Comparison of ENCODE assay signal across 37 cellular contexts in the genomic region with DNA sequence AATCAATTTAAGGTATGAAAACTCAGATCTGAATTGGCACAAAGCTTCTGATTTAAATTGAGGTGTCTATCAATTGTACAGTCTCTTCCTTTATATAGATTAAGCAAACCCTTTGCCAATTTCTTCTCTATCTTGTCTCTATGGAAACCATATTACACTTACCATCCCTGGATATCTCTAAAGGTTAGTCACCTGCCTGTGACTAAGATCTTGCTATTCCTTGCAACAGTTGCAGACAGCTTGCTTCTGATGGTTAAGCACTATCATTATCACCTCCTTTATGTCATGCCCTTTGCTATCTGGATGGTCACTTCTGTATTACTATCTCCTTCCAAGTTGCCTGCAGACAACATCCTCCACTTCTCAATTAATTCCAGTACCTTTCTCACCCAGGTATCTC.
"Had no signal": no experiment of that assay in that cellular context is flagged by ENCODE, and none has a peak within 500 bp of the region (broad histone marks: within the 10 kb centered on the region; RNA-seq: fewer than 3 reads in every experiment).

No MANE protein-coding gene starts in this region.

- H2AFZ ChIP-seq: PC-9 had no signal

- H3K27ac ChIP-seq: brain microvascular endothelial cell, cardiac muscle cell, PC-9, WERI-Rb-1 had no signal

- ATAC-seq: activated CD8-positive, alpha-beta memory T cell treated with anti-CD3 and anti-CD28 coated beads, Interleukin-2, amount 10 ng/mL, durations not matched to agents 7 days and 5 days had no signal

- DNase-seq: activated CD4-positive, alpha-beta memory T cell treated with anti-CD3 and anti-CD28 coated beads, Interleukin-2, amount 10 ng/mL, durations not matched to agents 7 days and 5 days; activated CD4-positive, alpha-beta T cell treated with anti-CD3 and anti-CD28 coated beads for 1 hour; activated CD4-positive, alpha-beta T cell treated with anti-CD3 and anti-CD28 coated beads for 48 hours; activated CD4-positive, CD25-positive, alpha-beta regulatory T cell; activated CD8-positive, alpha-beta memory T cell treated with anti-CD3 and anti-CD28 coated beads for 24 hours; activated CD8-positive, alpha-beta memory T cell treated with anti-CD3 and anti-CD28 coated beads, Interleukin-2, amount 10 ng/mL, durations not matched to agents 7 days and 5 days; activated CD8-positive, alpha-beta memory T cell treated with anti-CD3 and anti-CD28 coated beads, Interleukin-2, amount 50 U/mL, for 48 hours; activated effector memory CD4-positive, alpha-beta T cell treated with Interleukin-2 at 50 U/mL for 16 hours; activated naive CD4-positive, alpha-beta T cell; activated naive CD4-positive, alpha-beta T cell treated with anti-CD3 and anti-CD28 coated beads, Interleukin-2, amount 50 U/mL, for 16 hours; activated naive CD8-positive, alpha-beta T cell treated with anti-CD3 and anti-CD28 coated beads for 36 hours; activated T-cell treated with anti-CD3 and anti-CD28 coated beads, Interleukin-2, amount 50 U/mL, for 48 hours; amniotic stem cell; aorta; brain microvascular endothelial cell; Kasumi-1; KG1; NCI-H1092 treated with DMSO at 0.1 percent for 48 hours; NCI-H187; NCI-H2029 treated with DMSO at 0.1 percent for 48 hours; NCI-H2107; NCI-H2171; NCI-H2227 treated with DMSO at 0.1 percent for 48 hours; NCI-H510A; NCI-H526; NCI-H82; NK-92 treated with Interleukin-12 subunit alpha and Interleukin-12 subunit beta, amount 100 ng/mL, for 24 hours; PC-9; Right ventricle myocardium superior; SW 1271; T-helper 1 cell; T-helper 2 cell; T-helper 9 cell; WERI-Rb-1 had no signal

- H3K4me3 Mint-ChIP-seq: activated CD4-positive, alpha-beta memory T cell treated with anti-CD3 and anti-CD28 coated beads, Interleukin-2, amount 10 ng/mL, durations not matched to agents 7 days and 5 days; activated CD8-positive, alpha-beta memory T cell treated with anti-CD3 and anti-CD28 coated beads, Interleukin-2, amount 10 ng/mL, durations not matched to agents 7 days and 5 days; activated naive CD8-positive, alpha-beta T cell treated with anti-CD3 and anti-CD28 coated beads for 36 hours; central memory CD8-positive, alpha-beta T cell had no signal

- H3K27ac Mint-ChIP-seq: activated CD4-positive, alpha-beta memory T cell treated with anti-CD3 and anti-CD28 coated beads, Interleukin-2, amount 10 ng/mL, durations not matched to agents 7 days and 5 days; activated CD8-positive, alpha-beta memory T cell treated with anti-CD3 and anti-CD28 coated beads, Interleukin-2, amount 10 ng/mL, durations not matched to agents 7 days and 5 days; activated naive CD8-positive, alpha-beta T cell treated with anti-CD3 and anti-CD28 coated beads for 36 hours had no signal

- H3K27me3 ChIP-seq: brain microvascular endothelial cell, cardiac muscle cell had no signal

- H3K4me2 ChIP-seq: PC-9 had no signal

- FAIRE-seq: RCC 7860 had no signal

- H3K27me3 Mint-ChIP-seq: activated CD4-positive, alpha-beta memory T cell treated with anti-CD3 and anti-CD28 coated beads, Interleukin-2, amount 10 ng/mL, durations not matched to agents 7 days and 5 days; activated CD8-positive, alpha-beta memory T cell treated with anti-CD3 and anti-CD28 coated beads, Interleukin-2, amount 10 ng/mL, durations not matched to agents 7 days and 5 days; activated naive CD8-positive, alpha-beta T cell treated with anti-CD3 and anti-CD28 coated beads for 36 hours; central memory CD8-positive, alpha-beta T cell had no signal

- H3K4me1 Mint-ChIP-seq: activated CD4-positive, alpha-beta memory T cell treated with anti-CD3 and anti-CD28 coated beads, Interleukin-2, amount 10 ng/mL, durations not matched to agents 7 days and 5 days; activated CD8-positive, alpha-beta memory T cell treated with anti-CD3 and anti-CD28 coated beads, Interleukin-2, amount 10 ng/mL, durations not matched to agents 7 days and 5 days; activated naive CD8-positive, alpha-beta T cell treated with anti-CD3 and anti-CD28 coated beads for 36 hours; central memory CD8-positive, alpha-beta T cell had no signal

- H3K9me3 Mint-ChIP-seq: central memory CD8-positive, alpha-beta T cell had no signal

- H3K4me3 ChIP-seq: cardiac muscle cell, PC-9 had no signal
